In the genomic region with DNA sequence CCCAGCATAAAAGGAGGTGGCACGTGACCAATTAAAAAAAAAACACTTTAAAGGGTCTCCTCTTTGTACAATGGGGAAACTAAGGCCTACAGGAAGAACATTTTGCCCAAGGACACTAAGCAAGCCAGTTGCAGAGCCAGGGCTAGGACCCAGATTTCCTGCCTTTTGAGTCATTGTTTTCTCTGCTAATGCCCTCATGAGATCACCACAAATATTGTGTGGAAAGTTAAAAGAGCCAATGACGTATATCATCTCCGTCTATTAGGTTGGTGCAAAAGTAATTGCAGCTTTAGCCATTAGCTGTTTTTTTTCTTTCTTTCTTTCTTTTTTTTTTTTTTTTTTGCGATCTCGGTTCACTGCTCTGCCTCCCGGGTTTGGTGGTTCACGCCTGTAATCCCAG, we compare ENCODE assay signal across 14 cellular contexts. TPM values are rescaled to one million over a fixed set of nuclear protein-coding genes. Genes with fewer than 3 reads are reported as not detected.
A peak's percentile ranks its signal among the peaks of the same experiment; 100 is the strongest.
DNase-seq lines count a peak whose midpoint lies in the region; ATAC-seq, FAIRE-seq and TF ChIP-seq lines count a peak whose summit lies in the region.
"Had no signal": no experiment of that assay in that cellular context is flagged by ENCODE, and none has a peak within 500 bp of the region (broad histone marks: within the 10 kb centered on the region; RNA-seq: fewer than 3 reads in every experiment).

No MANE protein-coding gene starts in this region.

- no peak overlapping the region for H3K4me3 Mint-ChIP-seq in CD8-positive, alpha-beta T cell
- H3K4me3 Mint-ChIP-seq: stimulated activated naive CD8-positive, alpha-beta T cell treated with anti-CD3 and anti-CD28 coated beads, Interleukin-15, Interleukin-2, amounts not matched to agents 100 ng/mL and 50 ng/mL, for 24 hours; WTC11 had no signal

- H3K4me2 ChIP-seq in HepG2 (ENCODE audit: low read depth, low read length): no peak overlapping the region

- H2AFZ ChIP-seq in HepG2 (ENCODE audit: low read length): no peak overlapping the region

- no peaks in the 10 kb centered on the region for H3K36me3 Mint-ChIP-seq in CD8-positive, alpha-beta T cell
- H3K36me3 Mint-ChIP-seq: WTC11 had no signal

- peaks cover 4 to 23% of the 10 kb centered on the region in 2 experiments; a peak in 3 of 5 replicates for H3K27me3 ChIP-seq in HepG2 (ENCODE audit: control insufficient read depth in 1 of 2, insufficient read depth in 2 of 2, low read length in 2 of 2)
- no peaks in the 10 kb centered on the region for H3K27me3 ChIP-seq in right lobe of liver
- no peaks in the 10 kb centered on the region for H3K27me3 ChIP-seq in sigmoid colon
- H3K27me3 ChIP-seq in CD8-positive, alpha-beta T cell (ENCODE audit: insufficient read depth, low read length): no peaks in the 10 kb centered on the region

- no peaks in the 10 kb centered on the region for H3K36me3 ChIP-seq in HepG2 (replicated peaks in 1 of 2; ENCODE audit: control insufficient read depth in 1 of 2, insufficient read depth in 2 of 2, low read length in 2 of 2)
- H3K36me3 ChIP-seq in right lobe of liver: no peaks in the 10 kb centered on the region
- H3K36me3 ChIP-seq in sigmoid colon: no peaks in the 10 kb centered on the region
- no peaks in the 10 kb centered on the region for H3K36me3 ChIP-seq in CD8-positive, alpha-beta T cell (ENCODE audit: insufficient read depth, low read length)
- H3K36me3 ChIP-seq: lower lobe of right lung had no signal

- FAIRE-seq in HepG2 (lab: Jason Lieb, UNC): no peak

- no peaks in the 10 kb centered on the region for H3K4me1 ChIP-seq in HepG2 (ENCODE audit: insufficient read depth, low read length)
- no peaks in the 10 kb centered on the region for H3K4me1 ChIP-seq in right lobe of liver
- H3K4me1 ChIP-seq in sigmoid colon: no peaks in the 10 kb centered on the region
- no peaks in the 10 kb centered on the region for H3K4me1 ChIP-seq in CD8-positive, alpha-beta T cell (ENCODE audit: insufficient read depth, low read length)
- H3K4me1 ChIP-seq: lower lobe of right lung had no signal

- H3K4me3 ChIP-seq in HepG2 (replicated peaks in 1 of 3; ENCODE audit: insufficient read depth in 1 of 3, low read depth in 2 of 3, low read length in 3 of 3): no peak overlapping the region
- no peak overlapping the region for H3K4me3 ChIP-seq in right lobe of liver
- no peak overlapping the region for H3K4me3 ChIP-seq in fibroblast of pulmonary artery (replicated peaks; ENCODE audit: low read depth, low read length)
- no peak overlapping the region for H3K4me3 ChIP-seq in sigmoid colon
- no peak overlapping the region for H3K4me3 ChIP-seq in CD8-positive, alpha-beta T cell (ENCODE audit: low read depth, low read length)
- H3K4me3 ChIP-seq: lower lobe of right lung had no signal

- no peak for TF ChIP-seq EP300 in HepG2 (IDR thresholded peaks at IDR 0.05; ENCODE audit: low read depth in 2 of 2, low read length in 2 of 2)
- TF ChIP-seq EP300 in HepG2 (CRISPR knock-in tag; IDR thresholded peaks at IDR 0.05; ENCODE audit: borderline replicate concordance): no peak
- TF ChIP-seq EP300 in sigmoid colon (IDR thresholded peaks at IDR 0.05): no peak

- H3K27ac ChIP-seq in HepG2 (ENCODE audit: extremely low read length, insufficient read depth, low read length) (no peak overlapping the region), right lobe of liver (no peak overlapping the region), sigmoid colon (no peak overlapping the region)
- H3K27ac ChIP-seq in CD8-positive, alpha-beta T cell (ENCODE audit: low read depth, low read length): no peak overlapping the region
- H3K27ac ChIP-seq: lower lobe of right lung had no signal

- H3K9me3 Mint-ChIP-seq in CD8-positive, alpha-beta T cell: no peaks in the 10 kb centered on the region
- H3K9me3 Mint-ChIP-seq: stimulated activated naive CD8-positive, alpha-beta T cell treated with anti-CD3 and anti-CD28 coated beads, Interleukin-15, Interleukin-2, amounts not matched to agents 100 ng/mL and 50 ng/mL, for 24 hours; WTC11 had no signal

- no peak overlapping the region for H3K27ac Mint-ChIP-seq in CD8-positive, alpha-beta T cell
- H3K27ac Mint-ChIP-seq: stimulated activated naive CD8-positive, alpha-beta T cell treated with anti-CD3 and anti-CD28 coated beads, Interleukin-15, Interleukin-2, amounts not matched to agents 100 ng/mL and 50 ng/mL, for 24 hours; WTC11 had no signal

- TF ChIP-seq RAD21 in HepG2 (CRISPR knock-in tag; IDR thresholded peaks at IDR 0.05): no peak

- no TSS peak for BruUV-seq in HepG2 (replicated peaks; lab: Mats Ljungman, UMichigan)

- WGBS in HepG2 (ENCODE audit: low lambda C conversion rate): 9% methylated on average over 7 of the region's 7 CpGs
- WGBS in right lobe of liver (ENCODE audit: insufficient coverage, low coverage, low lambda C conversion rate, missing lambda C conversion rate): 74% methylated on average over 7 of the region's 7 CpGs
- 84 to 86% methylated on average over 7 of the region's 7 CpGs for WGBS in sigmoid colon, 2 donors

- in situ Hi-C loops in HepG2 (cut with HindIII; ENCODE audit: extremely low pct_ligation_motif_present, low pct_unique_long_range_greater_than_20kb): no loop called here

- H3K4me1 Mint-ChIP-seq in CD8-positive, alpha-beta T cell (ENCODE audit: low read depth): no peaks in the 10 kb centered on the region

- H3K79me2 ChIP-seq in HepG2 (ENCODE audit: insufficient read depth, low read length): no peaks in the 10 kb centered on the region

- no peaks in the 10 kb centered on the region for H4K20me1 ChIP-seq in HepG2 (ENCODE audit: insufficient read depth, low read length)

- POLR2A ChIA-PET in HepG2 (lab: Yijun Ruan, JAX): no interaction called here
- POLR2A ChIA-PET in CD8-positive, alpha-beta T cell (lab: Charles Lee): no interaction called here

- ATAC-seq in HepG2: no peak
- ATAC-seq in right lobe of liver: no peak
- ATAC-seq in CD8-positive, alpha-beta T cell: no peak
- ATAC-seq: lower lobe of right lung, WTC11 had no signal

- H3K9me3 ChIP-seq in HepG2 (ENCODE audit: low read length) (no peaks in the 10 kb centered on the region), right lobe of liver (no peaks in the 10 kb centered on the region), sigmoid colon (no peaks in the 10 kb centered on the region)
- H3K9me3 ChIP-seq in CD8-positive, alpha-beta T cell (ENCODE audit: low read length): no peaks in the 10 kb centered on the region
- H3K9me3 ChIP-seq: lower lobe of right lung had no signal

- DNase-seq in HepG2 (ENCODE audit: low spot score) (no peak), right lobe of liver (no peak), amniotic epithelial cell (ENCODE audit: low read depth) (peak; percentile 90), fibroblast of pulmonary artery (ENCODE audit: low read depth) (peak; percentile 72), sigmoid colon (no peak), MV-4-11 (lab: John Stamatoyannopoulos, UW) (no peak), NOMO-1 treated with DMSO at 0.1 percent for 48 hours (lab: John Stamatoyannopoulos, UW; ENCODE audit: unreplicated experiment) (no peak)
- no peak for DNase-seq in CD8-positive, alpha-beta T cell
- DNase-seq: 8988T, lower lobe of right lung, NCI-H1105 treated with DMSO at 0.1 percent for 48 hours had no signal

- no peak overlapping the region for H3K9ac ChIP-seq in HepG2 (ENCODE audit: insufficient read depth, low read depth, low read length)

- no peak for TF ChIP-seq CTCF in HepG2 (CRISPR knock-in tag; IDR thresholded peaks at IDR 0.05)
- TF ChIP-seq CTCF in right lobe of liver (IDR thresholded peaks at IDR 0.05): no peak
- TF ChIP-seq CTCF in fibroblast of pulmonary artery (IDR thresholded peaks at IDR 0.05; ENCODE audit: low read length, missing control alignments): no peak
- no peak for TF ChIP-seq CTCF in sigmoid colon (IDR thresholded peaks at IDR 0.05)
- TF ChIP-seq CTCF in CD8-positive, alpha-beta T cell (IDR thresholded peaks at IDR 0.05): no peak

- CTCF ChIA-PET in HepG2 (lab: Yijun Ruan, JAX; ENCODE audit: low intra/inter-chr PET ratio, low total read pairs): no interaction called here
- CTCF ChIA-PET in CD8-positive, alpha-beta T cell (lab: Charles Lee): interaction anchor here (1.3 kb wide), 1 partner anchor 27 kb away, joined by 3 read pairs; no protein-coding TSS in a partner anchor

- intact Hi-C loops in HepG2 (cut with micrococcal nuclease; ENCODE audit: unreplicated experiment): loop anchor here (5.0 kb wide), 1 partner anchor 1502 kb away; no protein-coding TSS in a partner anchor
- intact Hi-C loops in right lobe of liver (cut with DNase I): no loop called here
- intact Hi-C loops in sigmoid colon (cut with DNase I): no loop called here
- intact Hi-C loops in CD8-positive, alpha-beta T cell (cut with DNase I, micrococcal nuclease): loop anchor here in 1 of 2 experiments (10.0 kb wide), 1 partner anchor 60 kb away; no protein-coding TSS in a partner anchor

- TF ChIP-seq POLR2A in HepG2 (IDR thresholded peaks at IDR 0.05; ENCODE audit: insufficient read depth in 1 of 2, low read depth in 2 of 2, low read length in 2 of 2) (no peak), right lobe of liver (IDR thresholded peaks at IDR 0.05) (no peak), sigmoid colon (IDR thresholded peaks at IDR 0.05) (no peak)

- no peaks in the 10 kb centered on the region for H3K27me3 Mint-ChIP-seq in CD8-positive, alpha-beta T cell (ENCODE audit: low read depth)

RNA-seq across cellular contexts. Expression of a gene that starts 24.1 kb away (rescaled TPM):
- total RNA-seq in HepG2 (2016; rRNA removed; fragmentation: Illumina TruSeq; extraction: Trizol) (not detected in 2 replicates), right lobe of liver (10 to 100 TPM in 4 of 6 experiments, 1 to 10 TPM in 2; 7.4 to 19.5 (median 14.5) TPM), sigmoid colon (10 to 100 TPM in 3 of 4 donors, 1 to 10 TPM in 1; 6.4 to 30.7 (median 16.2) TPM)
- not detected in 2 replicates for total RNA-seq in HepG2 (2016; cell fraction: cytosol; rRNA removed; fragmentation: Illumina TruSeq; extraction: Trizol; ENCODE audit: low read depth)
- not detected in 2 replicates for total RNA-seq in HepG2 (2016; cell fraction: insoluble cytoplasmic fraction; rRNA removed; fragmentation: Illumina TruSeq; extraction: Trizol)
- not detected in 2 replicates for total RNA-seq in HepG2 (2016; cell fraction: membrane; rRNA removed; fragmentation: Illumina TruSeq; extraction: Trizol)
- not detected in 2 replicates for total RNA-seq in HepG2 (2016; cell fraction: nucleus; rRNA removed; fragmentation: Illumina TruSeq; extraction: Trizol)
- polyA plus RNA-seq in HepG2 (2011; rRNA removed) (0.07 and 0.12 TPM in 2 replicates), sigmoid colon (10 to 100 TPM in 1 of 3 donors, 1 to 10 TPM in 1, under 1 TPM in 1; 0.69 to 18.3 (median 1.8) TPM)
- not detected in 2 replicates for polyA plus RNA-seq in HepG2 (2011; cell fraction: cytosol; rRNA removed)
- polyA plus RNA-seq in HepG2 (2011; cell fraction: nucleus; rRNA removed): 0.03 TPM in 1 of 2 replicates, not detected in the other
- polyA plus RNA-seq in HepG2 (2012): 0.07 TPM in 1 of 2 replicates, not detected in the other
- not detected in 2 replicates for polyA plus RNA-seq in HepG2 (2016; cell fraction: cytosol; fragmentation: Illumina TruSeq; extraction: Trizol; ENCODE audit: low read depth)
- not detected in 2 replicates for polyA plus RNA-seq in HepG2 (2016; cell fraction: insoluble cytoplasmic fraction; fragmentation: Illumina TruSeq; extraction: Trizol; ENCODE audit: low read depth)
- not detected in 2 replicates for polyA plus RNA-seq in HepG2 (2016; cell fraction: membrane; fragmentation: Illumina TruSeq; extraction: Trizol; ENCODE audit: low read depth)
- polyA plus RNA-seq in HepG2 (2016; cell fraction: nucleus; fragmentation: Illumina TruSeq; extraction: Trizol; ENCODE audit: insufficient read depth, low read depth): not detected in 2 replicates
- 1.6 TPM in 1 of 2 replicates, not detected in the other for polyA minus RNA-seq in HepG2 (2011; rRNA and poly(A)+ RNA removed; ENCODE audit: low replicate concordance)
- not detected in 2 replicates for polyA minus RNA-seq in HepG2 (2011; cell fraction: cytosol; rRNA and poly(A)+ RNA removed)
- polyA minus RNA-seq in HepG2 (2011; cell fraction: nucleus; rRNA and poly(A)+ RNA removed): not detected in 2 replicates
- under 1 TPM; 0.31 to 0.68 TPM for total RNA-seq in CD8-positive, alpha-beta T cell
- polyA plus RNA-seq: neural cell had no signal

Comparison
In these comparisons a context has a peak if more than half of its experiments do, and no peak if none do; other contexts are left out.
1. RNA of a gene that starts 24.1 kb away (total RNA-seq): 6.4 to 30.7 TPM in sigmoid colon and 7.4 to 19.5 TPM in right lobe of liver; 0.31 to 0.68 TPM in CD8-positive, alpha-beta T cell and not detected in HepG2; every median in the first group is over 4 times any median in the second.
2. DNase-seq: peak in amniotic epithelial cell (single experiment) and fibroblast of pulmonary artery (single experiment); none in HepG2 (single experiment), right lobe of liver (0 of 3), sigmoid colon (single experiment), CD8-positive, alpha-beta T cell (0 of 7), MV-4-11 (single experiment) and NOMO-1 treated with DMSO at 0.1 percent for 48 hours (single experiment).